8 cellular contexts compared by ENCODE assay signal in the genomic region with DNA sequence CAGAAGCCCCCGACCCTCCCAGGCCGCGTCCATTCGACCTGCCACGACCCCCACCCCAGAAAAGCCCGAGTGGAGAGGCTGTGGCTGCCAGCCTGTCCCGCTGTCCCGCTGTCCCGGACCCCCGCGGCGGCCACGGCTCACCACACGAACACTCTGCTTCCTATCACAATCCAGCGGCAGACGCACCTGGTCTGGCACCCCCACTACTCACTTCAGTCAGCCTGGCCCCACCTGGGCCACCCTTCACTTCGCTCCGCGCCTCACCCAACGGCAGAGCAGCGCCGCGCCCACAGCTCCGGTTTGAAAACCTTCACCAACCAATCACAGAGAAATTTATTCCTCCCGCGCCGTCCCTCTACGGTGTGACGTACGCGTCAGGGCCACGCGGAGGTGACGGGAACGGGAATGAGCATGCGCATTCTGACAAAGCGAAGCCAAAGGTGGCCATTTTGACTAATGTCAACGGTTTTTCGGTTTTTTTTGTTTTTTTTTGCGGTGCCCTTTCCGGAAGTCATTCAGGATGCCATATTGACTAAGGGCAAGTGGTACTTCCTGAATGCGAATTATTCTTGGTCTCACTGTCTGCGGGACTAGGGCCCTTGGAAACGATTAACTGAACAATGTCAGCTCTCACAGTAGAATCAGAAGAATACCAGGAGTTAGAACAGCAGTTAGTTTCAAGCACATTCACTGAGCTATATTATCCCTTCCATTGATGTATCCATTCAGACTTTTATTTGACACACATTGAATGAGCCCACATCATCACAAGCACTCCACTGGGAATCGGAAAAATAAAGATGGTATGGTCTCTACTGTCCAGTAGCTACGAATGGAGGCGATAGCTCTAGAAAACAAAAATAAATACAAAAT. TPM values are rescaled to one million over a fixed set of nuclear protein-coding genes. Genes with fewer than 3 reads are reported as not detected.
DNase-seq lines count a peak whose midpoint lies in the region; TF ChIP-seq lines count a peak whose summit lies in the region.

A gene with protein sequence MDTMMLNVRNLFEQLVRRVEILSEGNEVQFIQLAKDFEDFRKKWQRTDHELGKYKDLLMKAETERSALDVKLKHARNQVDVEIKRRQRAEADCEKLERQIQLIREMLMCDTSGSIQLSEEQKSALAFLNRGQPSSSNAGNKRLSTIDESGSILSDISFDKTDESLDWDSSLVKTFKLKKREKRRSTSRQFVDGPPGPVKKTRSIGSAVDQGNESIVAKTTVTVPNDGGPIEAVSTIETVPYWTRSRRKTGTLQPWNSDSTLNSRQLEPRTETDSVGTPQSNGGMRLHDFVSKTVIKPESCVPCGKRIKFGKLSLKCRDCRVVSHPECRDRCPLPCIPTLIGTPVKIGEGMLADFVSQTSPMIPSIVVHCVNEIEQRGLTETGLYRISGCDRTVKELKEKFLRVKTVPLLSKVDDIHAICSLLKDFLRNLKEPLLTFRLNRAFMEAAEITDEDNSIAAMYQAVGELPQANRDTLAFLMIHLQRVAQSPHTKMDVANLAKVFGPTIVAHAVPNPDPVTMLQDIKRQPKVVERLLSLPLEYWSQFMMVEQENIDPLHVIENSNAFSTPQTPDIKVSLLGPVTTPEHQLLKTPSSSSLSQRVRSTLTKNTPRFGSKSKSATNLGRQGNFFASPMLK (minus strand): TSS at position 308 of the 873 bp plus-strand sequence. CDS start 8,779 bp downstream, outside the sequence.

- no peaks in the 10 kb centered on the region for H3K36me3 Mint-ChIP-seq in nephron (ENCODE audit: low read depth)
- peaks cover 31% of the 10 kb centered on the region for H3K36me3 Mint-ChIP-seq in stimulated activated naive CD8-positive, alpha-beta T cell treated with anti-CD3 and anti-CD28 coated beads, Interleukin-15, Interleukin-2, amounts not matched to agents 100 ng/mL and 50 ng/mL, for 24 hours (ENCODE audit: low read depth)

- H3K4me1 Mint-ChIP-seq in nephron, result peaks cover 38% of the 10 kb centered on the region
- H3K4me1 Mint-ChIP-seq in stimulated activated naive CD8-positive, alpha-beta T cell treated with anti-CD3 and anti-CD28 coated beads, Interleukin-15, Interleukin-2, amounts not matched to agents 100 ng/mL and 50 ng/mL, for 24 hours (ENCODE audit: low read depth), result peaks cover 32% of the 10 kb centered on the region

- H3K27me3 ChIP-seq in H7 (ENCODE audit: control insufficient read depth, insufficient read depth, low read length), result no peaks in the 10 kb centered on the region

- H3K36me3 ChIP-seq in H7 (replicated peaks; ENCODE audit: control insufficient read depth, insufficient read depth, low read length), result no peaks in the 10 kb centered on the region

- H3K27ac Mint-ChIP-seq in nephron, result peak within 1 kb of the TSS; percentile 73 to 91 (median 84)
- H3K27ac Mint-ChIP-seq in stimulated activated naive CD8-positive, alpha-beta T cell treated with anti-CD3 and anti-CD28 coated beads, Interleukin-15, Interleukin-2, amounts not matched to agents 100 ng/mL and 50 ng/mL, for 24 hours, result peak within 1 kb of the TSS; percentile 97

- peaks cover 4% of the 10 kb centered on the region for H3K27me3 Mint-ChIP-seq in nephron (ENCODE audit: low read depth)
- H3K27me3 Mint-ChIP-seq in stimulated activated naive CD8-positive, alpha-beta T cell treated with anti-CD3 and anti-CD28 coated beads, Interleukin-15, Interleukin-2, amounts not matched to agents 100 ng/mL and 50 ng/mL, for 24 hours, result peaks cover 3% of the 10 kb centered on the region

- H3K4me3 ChIP-seq in H7 (ENCODE audit: insufficient read depth, low read depth, low read length) (peak within 1 kb of the TSS; percentile 85), fibroblast of the aortic adventitia (ENCODE audit: low read depth, low read length) (peak within 1 kb of the TSS; percentile 92)

- H3K9me3 Mint-ChIP-seq in nephron, result no peaks in the 10 kb centered on the region
- H3K9me3 Mint-ChIP-seq in stimulated activated naive CD8-positive, alpha-beta T cell treated with anti-CD3 and anti-CD28 coated beads, Interleukin-15, Interleukin-2, amounts not matched to agents 100 ng/mL and 50 ng/mL, for 24 hours, result peaks cover 4% of the 10 kb centered on the region

- H3K4me3 Mint-ChIP-seq in nephron, result peak within 1 kb of the TSS; percentile 95 to 98 (median 97)
- H3K4me3 Mint-ChIP-seq in stimulated activated naive CD8-positive, alpha-beta T cell treated with anti-CD3 and anti-CD28 coated beads, Interleukin-15, Interleukin-2, amounts not matched to agents 100 ng/mL and 50 ng/mL, for 24 hours, result peak within 1 kb of the TSS; percentile 99

- TF ChIP-seq CTCF in fibroblast of the aortic adventitia (IDR thresholded peaks at IDR 0.05; ENCODE audit: insufficient read depth, low read length) (no peak), nephron (IDR thresholded peaks at IDR 0.05; ENCODE audit: unreplicated experiment in 3 of 3) (no peak)

- peak; percentile 98 for DNase-seq in ELF-1 (ENCODE audit: low read depth, low spot score)
- peak; percentile 96 for DNase-seq in H7
- peak; percentile 97 for DNase-seq in M059J (ENCODE audit: low read depth)
- peak; percentile 97 to 98 for DNase-seq in SHP77 (lab: John Stamatoyannopoulos, UW)
- DNase-seq in activated effector memory CD4-positive, alpha-beta T cell treated with Interleukin-2 at 50 U/mL for 16 hours, result peak; percentile 91
- DNase-seq in fibroblast of the aortic adventitia (ENCODE audit: low read depth), result peak; percentile 99

RNA-seq across cellular contexts. Expression of the gene that starts here (rescaled TPM):
- 80.6 and 85.1 TPM in 2 replicates for total RNA-seq in H7 (2014; rRNA removed; shearing (Covaris generic))
- 113 and 137 TPM in 2 replicates for total RNA-seq in M059J (2014; rRNA removed; shearing (Covaris generic))
- total RNA-seq in fibroblast of the aortic adventitia (ENCODE audit: low replicate concordance), result 18.6 and 88.1 TPM in 2 replicates

Comparison
In these comparisons a context has a peak if more than half of its experiments do, and no peak if none do; other contexts are left out.
1. Peak in every context shown above with its lines: DNase-seq and H3K4me3 ChIP-seq.